Comparison of ENCODE assay signal across 1 cellular context in genomic region chr7:36279251-36279925, GRCh38.
TF ChIP-seq lines count a peak whose summit lies in the region.

No MANE protein-coding gene starts in this region.

TF ChIP-seq in GM23338, 12 proteins besides CTCF, POLR2A, EP300 and RAD21 (continued from another document):
- TF ChIP-seq, protein P1, sequence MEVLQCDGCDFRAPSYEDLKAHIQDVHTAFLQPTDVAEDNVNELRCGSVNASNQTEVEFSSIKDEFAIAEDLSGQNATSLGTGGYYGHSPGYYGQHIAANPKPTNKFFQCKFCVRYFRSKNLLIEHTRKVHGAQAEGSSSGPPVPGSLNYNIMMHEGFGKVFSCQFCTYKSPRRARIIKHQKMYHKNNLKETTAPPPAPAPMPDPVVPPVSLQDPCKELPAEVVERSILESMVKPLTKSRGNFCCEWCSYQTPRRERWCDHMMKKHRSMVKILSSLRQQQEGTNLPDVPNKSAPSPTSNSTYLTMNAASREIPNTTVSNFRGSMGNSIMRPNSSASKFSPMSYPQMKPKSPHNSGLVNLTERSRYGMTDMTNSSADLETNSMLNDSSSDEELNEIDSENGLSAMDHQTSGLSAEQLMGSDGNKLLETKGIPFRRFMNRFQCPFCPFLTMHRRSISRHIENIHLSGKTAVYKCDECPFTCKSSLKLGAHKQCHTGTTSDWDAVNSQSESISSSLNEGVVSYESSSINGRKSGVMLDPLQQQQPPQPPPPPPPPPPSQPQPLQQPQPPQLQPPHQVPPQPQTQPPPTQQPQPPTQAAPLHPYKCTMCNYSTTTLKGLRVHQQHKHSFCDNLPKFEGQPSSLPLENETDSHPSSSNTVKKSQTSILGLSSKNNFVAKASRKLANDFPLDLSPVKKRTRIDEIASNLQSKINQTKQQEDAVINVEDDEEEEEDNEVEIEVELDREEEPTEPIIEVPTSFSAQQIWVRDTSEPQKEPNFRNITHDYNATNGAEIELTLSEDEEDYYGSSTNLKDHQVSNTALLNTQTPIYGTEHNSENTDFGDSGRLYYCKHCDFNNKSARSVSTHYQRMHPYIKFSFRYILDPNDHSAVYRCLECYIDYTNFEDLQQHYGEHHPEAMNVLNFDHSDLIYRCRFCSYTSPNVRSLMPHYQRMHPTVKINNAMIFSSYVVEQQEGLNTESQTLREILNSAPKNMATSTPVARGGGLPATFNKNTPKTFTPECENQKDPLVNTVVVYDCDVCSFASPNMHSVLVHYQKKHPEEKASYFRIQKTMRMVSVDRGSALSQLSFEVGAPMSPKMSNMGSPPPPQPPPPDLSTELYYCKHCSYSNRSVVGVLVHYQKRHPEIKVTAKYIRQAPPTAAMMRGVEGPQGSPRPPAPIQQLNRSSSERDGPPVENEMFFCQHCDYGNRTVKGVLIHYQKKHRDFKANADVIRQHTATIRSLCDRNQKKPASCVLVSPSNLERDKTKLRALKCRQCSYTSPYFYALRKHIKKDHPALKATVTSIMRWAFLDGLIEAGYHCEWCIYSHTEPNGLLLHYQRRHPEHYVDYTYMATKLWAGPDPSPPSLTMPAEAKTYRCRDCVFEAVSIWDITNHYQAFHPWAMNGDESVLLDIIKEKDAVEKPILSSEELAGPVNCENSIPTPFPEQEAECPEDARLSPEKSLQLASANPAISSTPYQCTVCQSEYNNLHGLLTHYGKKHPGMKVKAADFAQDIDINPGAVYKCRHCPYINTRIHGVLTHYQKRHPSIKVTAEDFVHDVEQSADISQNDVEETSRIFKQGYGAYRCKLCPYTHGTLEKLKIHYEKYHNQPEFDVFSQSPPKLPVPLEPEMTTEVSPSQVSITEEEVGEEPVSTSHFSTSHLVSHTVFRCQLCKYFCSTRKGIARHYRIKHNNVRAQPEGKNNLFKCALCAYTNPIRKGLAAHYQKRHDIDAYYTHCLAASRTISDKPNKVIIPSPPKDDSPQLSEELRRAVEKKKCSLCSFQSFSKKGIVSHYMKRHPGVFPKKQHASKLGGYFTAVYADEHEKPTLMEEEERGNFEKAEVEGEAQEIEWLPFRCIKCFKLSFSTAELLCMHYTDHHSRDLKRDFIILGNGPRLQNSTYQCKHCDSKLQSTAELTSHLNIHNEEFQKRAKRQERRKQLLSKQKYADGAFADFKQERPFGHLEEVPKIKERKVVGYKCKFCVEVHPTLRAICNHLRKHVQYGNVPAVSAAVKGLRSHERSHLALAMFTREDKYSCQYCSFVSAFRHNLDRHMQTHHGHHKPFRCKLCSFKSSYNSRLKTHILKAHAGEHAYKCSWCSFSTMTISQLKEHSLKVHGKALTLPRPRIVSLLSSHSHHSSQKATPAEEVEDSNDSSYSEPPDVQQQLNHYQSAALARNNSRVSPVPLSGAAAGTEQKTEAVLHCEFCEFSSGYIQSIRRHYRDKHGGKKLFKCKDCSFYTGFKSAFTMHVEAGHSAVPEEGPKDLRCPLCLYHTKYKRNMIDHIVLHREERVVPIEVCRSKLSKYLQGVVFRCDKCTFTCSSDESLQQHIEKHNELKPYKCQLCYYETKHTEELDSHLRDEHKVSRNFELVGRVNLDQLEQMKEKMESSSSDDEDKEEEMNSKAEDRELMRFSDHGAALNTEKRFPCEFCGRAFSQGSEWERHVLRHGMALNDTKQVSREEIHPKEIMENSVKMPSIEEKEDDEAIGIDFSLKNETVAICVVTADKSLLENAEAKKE (CRISPR knock-in tag; IDR thresholded peaks at IDR 0.05) = no peak
- TF ChIP-seq CREB1 (CRISPR knock-in tag; IDR thresholded peaks at IDR 0.05; ENCODE audit: low read depth) (no peak), POLR2AphosphoS5 (IDR thresholded peaks at IDR 0.05; ENCODE audit: low read depth) (no peak)
